17 cellular contexts compared by ENCODE assay signal in genomic region chr3:15470261-15470660, GRCh38. TPM values are rescaled to one million over a fixed set of nuclear protein-coding genes. Genes with fewer than 3 reads are reported as not detected.
DNase-seq lines count a peak whose midpoint lies in the region; ATAC-seq, FAIRE-seq and TF ChIP-seq lines count a peak whose summit lies in the region.
"Had no signal": no experiment of that assay in that cellular context is flagged by ENCODE, and none has a peak within 500 bp of the region (broad histone marks: within the 10 kb centered on the region; RNA-seq: fewer than 3 reads in every experiment).

No MANE protein-coding gene starts in this region.

- H4K20me1 ChIP-seq in GM12878 (ENCODE audit: control insufficient read depth, insufficient read depth) (no peaks in the 10 kb centered on the region), GM23248 (ENCODE audit: insufficient read depth) (no peaks in the 10 kb centered on the region)

- H3K4me3 ChIP-seq in GM12878 (no peak overlapping the region), trophoblast cell (ENCODE audit: low read depth, low read length) (peak overlapping the region; percentile 37), GM23248 (no peak overlapping the region)
- H3K4me3 ChIP-seq: esophagus muscularis mucosa, thoracic aorta had no signal

- no peak for ATAC-seq in GM12878

- in situ Hi-C loops in GM12878 (cut with MboI) (no loop called here), GM23248 (cut with MboI) (no loop called here)

- WGBS in GM12878 (ENCODE audit: insufficient coverage, insufficient replicate concordance, low lambda C conversion rate, missing lambda C conversion rate) = 23% methylated on average over 6 of the region's 6 CpGs
- no CpG with 5 or more reads among the region's 6 CpGs for WGBS in trophoblast cell (ENCODE audit: extremely low coverage, insufficient coverage, insufficient read length)
- WGBS in GM23248 (ENCODE audit: low coverage in 1 of 2, low lambda C conversion rate in 2 of 2, missing lambda C conversion rate in 2 of 2), 2 experiments = 84% methylated on average over 6 of the region's 6 CpGs

- H2AFZ ChIP-seq in GM12878 (ENCODE audit: control insufficient read depth, low read depth, low read length) = no peak overlapping the region
- no peak overlapping the region for H2AFZ ChIP-seq in trophoblast cell (ENCODE audit: insufficient read depth, low read length, poor library complexity)
- H2AFZ ChIP-seq in GM23248 = no peak overlapping the region

- no peak overlapping the region for H3K4ac ChIP-seq in trophoblast cell (ENCODE audit: low read depth, low read length)

- BruUV-seq in GM12878 (replicated peaks; lab: Mats Ljungman, UMichigan) = no TSS peak

- H3K18ac ChIP-seq in trophoblast cell (ENCODE audit: low read length) = no peak overlapping the region

- no peak overlapping the region for H4K12ac ChIP-seq in trophoblast cell (ENCODE audit: low read depth, low read length)

- H3K14ac ChIP-seq in trophoblast cell (ENCODE audit: low read length) = no peak overlapping the region

- H2BK12ac ChIP-seq in trophoblast cell (ENCODE audit: low read length) = no peak overlapping the region

- H2AK5ac ChIP-seq in trophoblast cell (ENCODE audit: low read length) = no peak overlapping the region

- H4K91ac ChIP-seq in trophoblast cell (ENCODE audit: low read depth, low read length) = no peak overlapping the region

- RAD21 ChIA-PET in GM12878 (lab: Charles Lee; ENCODE audit: unreplicated experiment) = interaction anchor here (1.3 kb wide), 1 partner anchor 86 kb away, joined by 4 read pairs; no protein-coding TSS in a partner anchor

- FAIRE-seq in GM12878 (lab: Jason Lieb, UNC) = no peak

- no peak overlapping the region for H3K23ac ChIP-seq in trophoblast cell (ENCODE audit: low read length)

- no peak for TF ChIP-seq POLR2A in GM12878 (IDR thresholded peaks at IDR 0.05; ENCODE audit: low read depth, low read length)

- no peaks in the 10 kb centered on the region for H3K27me3 ChIP-seq in GM12878 (replicated peaks in 1 of 2; ENCODE audit: control insufficient read depth in 2 of 2, insufficient read depth in 2 of 2, low read length in 1 of 2)
- no peaks in the 10 kb centered on the region for H3K27me3 ChIP-seq in trophoblast cell (ENCODE audit: insufficient read depth, low read length)
- no peaks in the 10 kb centered on the region for H3K27me3 ChIP-seq in GM23248 (replicated peaks; ENCODE audit: insufficient read depth)
- H3K27me3 ChIP-seq: esophagus muscularis mucosa had no signal

- no peaks in the 10 kb centered on the region for H3K9me2 ChIP-seq in GM23248 (ENCODE audit: insufficient read depth)

- no peaks in the 10 kb centered on the region for H3K36me3 ChIP-seq in GM12878 (ENCODE audit: control insufficient read depth in 2 of 2, insufficient read depth in 2 of 2, low read length in 1 of 2)
- H3K36me3 ChIP-seq in trophoblast cell (ENCODE audit: control insufficient read depth in 1 of 2, insufficient read depth in 2 of 2, low read length in 2 of 2) = no peaks in the 10 kb centered on the region
- H3K36me3 ChIP-seq in GM23248 (ENCODE audit: low read depth) = no peaks in the 10 kb centered on the region
- H3K36me3 ChIP-seq: thoracic aorta had no signal

- no peak for TF ChIP-seq RAD21 in GM12878 (IDR thresholded peaks at IDR 0.05; ENCODE audit: insufficient read depth, low read depth, low read length)

- POLR2A ChIA-PET in GM12878 (lab: Charles Lee) = no interaction called here

- H3F3A ChIP-seq in GM23248 (ENCODE audit: insufficient read depth) = no peaks in the 10 kb centered on the region

- H3K4me1 ChIP-seq in GM12878 (ENCODE audit: control insufficient read depth, insufficient read depth, low read length) = peaks cover 6% of the 10 kb centered on the region
- no peaks in the 10 kb centered on the region for H3K4me1 ChIP-seq in trophoblast cell (ENCODE audit: control insufficient read depth in 1 of 2, insufficient read depth in 2 of 2, low read length in 2 of 2)
- H3K4me1 ChIP-seq in GM23248 (ENCODE audit: insufficient read depth) = no peaks in the 10 kb centered on the region
- H3K4me1 ChIP-seq: esophagus muscularis mucosa had no signal

- peak; percentile 60 for DNase-seq in HuH-7 (ENCODE audit: low spot score)
- DNase-seq in GM12878 (ENCODE audit: low read depth, low spot score) = no peak
- DNase-seq in trophoblast cell = peak; percentile 19 to 41
- no peak for DNase-seq in cortex of kidney (lab: John Stamatoyannopoulos, UW)
- no peak for DNase-seq in GM23248
- no peak for DNase-seq in COLO668 (lab: John Stamatoyannopoulos, UW; ENCODE audit: unreplicated experiment)
- DNase-seq: activated CD4-positive, alpha-beta T cell treated with anti-CD3 and anti-CD28 coated beads, Interleukin-2, amount 50 U/mL, for 1 hour; activated gamma-delta T cell treated with Interleukin-2 at 50 U/mL for 16 hours; amniotic stem cell; CD8-positive, alpha-beta memory T cell; central memory CD4-positive, alpha-beta T cell; DMS79 treated with DMSO at 0.1 percent for 48 hours; GOT3; NCI-H187 had no signal

- H2BK120ac ChIP-seq in trophoblast cell (ENCODE audit: insufficient read depth, low read length, poor library complexity) = no peak overlapping the region

- TF ChIP-seq EP300 in GM12878 (IDR thresholded peaks at IDR 0.05; ENCODE audit: borderline replicate concordance in 1 of 2, control insufficient read depth in 1 of 2, low read depth in 2 of 2, low read length in 2 of 2) = no peak

- no peaks in the 10 kb centered on the region for H3K79me1 ChIP-seq in trophoblast cell (ENCODE audit: low read length)

- no peak overlapping the region for H4K8ac ChIP-seq in trophoblast cell (ENCODE audit: low read depth, low read length)

- no peak overlapping the region for H2BK5ac ChIP-seq in trophoblast cell (ENCODE audit: low read depth, low read length, poor library complexity)

- H3K4me2 ChIP-seq in GM12878 (ENCODE audit: control insufficient read depth, insufficient read depth) = no peak overlapping the region
- H3K4me2 ChIP-seq in trophoblast cell (ENCODE audit: low read length) = no peak overlapping the region
- H3K4me2 ChIP-seq in GM23248 (ENCODE audit: unreplicated experiment) = no peak overlapping the region

- SMC1A ChIA-PET in GM12878 (lab: Charles Lee; ENCODE audit: uncharacterized antibody, unreplicated experiment) = interaction anchor here (0.8 to 5.6 kb wide), 4 partner anchors 20 to 203 kb away, joined by 3 to 48 read pairs (median 5); no protein-coding TSS in a partner anchor

- H3K79me2 ChIP-seq in GM12878 (ENCODE audit: control insufficient read depth, insufficient read depth, low read length) (no peaks in the 10 kb centered on the region), trophoblast cell (ENCODE audit: control insufficient read depth, insufficient read depth, low read length, poor library complexity) (no peaks in the 10 kb centered on the region), GM23248 (ENCODE audit: insufficient read depth) (no peaks in the 10 kb centered on the region)

- H3K27ac ChIP-seq in GM12878 (ENCODE audit: control insufficient read depth, insufficient read depth) (no peak overlapping the region), trophoblast cell (ENCODE audit: low read depth, low read length) (no peak overlapping the region), GM23248 (no peak overlapping the region)
- H3K27ac ChIP-seq: esophagus muscularis mucosa, thoracic aorta had no signal

- peak; percentile 36; the same call in 2 of the 3 replicates for TF ChIP-seq CTCF in GM12872 (IDR thresholded peaks at IDR 0.05; ENCODE audit: insufficient read depth, low read depth, low read length)
- peak in 2 of 3 experiments; percentile 17 to 26; a peak in 1 of 6 replicates for TF ChIP-seq CTCF in GM12878 (IDR thresholded peaks at IDR 0.05 in 2 of 3, conservative IDR thresholded peaks at IDR 0.05 in 1 of 3; ENCODE audit: control insufficient read depth in 2 of 3, extremely low read depth in 1 of 3, insufficient read depth in 1 of 3, low read depth in 3 of 3, low read length in 3 of 3)

- intact Hi-C loops in GM12878 (cut with micrococcal nuclease; ENCODE audit: unreplicated experiment) = no loop called here

- CTCF ChIA-PET in GM12878 (lab: Yijun Ruan, JAX) = interaction anchor here (0.7 to 2.1 kb wide), 6 partner anchors 21 to 365 kb away, joined by 3 to 7 read pairs (median 4); no protein-coding TSS in a partner anchor

- no peak overlapping the region for H3K9ac ChIP-seq in GM12878 (ENCODE audit: control insufficient read depth, insufficient read depth, low read length)
- H3K9ac ChIP-seq in trophoblast cell (ENCODE audit: low read length) = no peak overlapping the region
- no peak overlapping the region for H3K9ac ChIP-seq in GM23248

- H3K9me3 ChIP-seq in GM12878 (replicated peaks; ENCODE audit: control insufficient read depth, insufficient read depth, low read length) (no peaks in the 10 kb centered on the region), trophoblast cell (ENCODE audit: insufficient read depth, low read depth, low read length) (no peaks in the 10 kb centered on the region), GM23248 (ENCODE audit: low read depth) (no peaks in the 10 kb centered on the region)
- H3K9me3 ChIP-seq: esophagus muscularis mucosa had no signal

RNA-seq across cellular contexts. Expression of gene EAF1, which starts 42.9 kb away (rescaled TPM):
- total RNA-seq in GM12878 (2013; cell fraction: nucleolus; rRNA removed) = 13.1 and 13.9 TPM in 2 replicates
- total RNA-seq in GM12878 (2014; rRNA removed) (20.4 and 21.6 TPM in 2 replicates), GM12878 (2014; rRNA removed; fragmentation: Illumina TruSeq; extraction: Trizol) (16.1 and 16.5 TPM in 2 replicates), GM12878 (2021) (15.8 and 17.2 TPM in 2 replicates)
- polyA plus RNA-seq in GM12878 (2011; ENCODE audit: low read depth) = 7.3 TPM
- polyA plus RNA-seq in GM12878 (2011; rRNA removed) (21.3 and 24.6 TPM in 2 replicates), GM12878 (2014; fragmentation: Illumina TruSeq; extraction: Trizol) (16.0 and 18.7 TPM in 2 replicates), GM12878 (2014; fragmentation: Nextera tagmentation; extraction: Ambion mirVana) (1 to 10 TPM; 6.8 to 9.2 TPM), GM12878 (2014; rRNA removed) (15.4 and 16.4 TPM in 2 replicates), GM12878 (2016; fragmentation: Nextera tagmentation; extraction: Ambion mirVana) (10 to 100 TPM; 12.7 to 13.0 TPM), GM23248 (2016; fragmentation: Nextera tagmentation; extraction: Ambion mirVana) (7.1 and 7.2 TPM in 2 replicates)
- polyA plus RNA-seq in GM12878 (2011; cell fraction: cytosol; rRNA removed) = 22.3 and 22.5 TPM in 2 replicates
- polyA plus RNA-seq in GM12878 (2011; cell fraction: nucleus; rRNA removed) = 10.4 and 12.2 TPM in 2 replicates
- 11.3 and 14.3 TPM in 2 replicates for polyA plus RNA-seq in GM12878 (2012)
- 25.2 and 28.5 TPM in 2 replicates for polyA minus RNA-seq in GM12878 (2011; rRNA and poly(A)+ RNA removed)
- 13.7 and 17.6 TPM in 2 replicates for polyA minus RNA-seq in GM12878 (2011; cell fraction: cytosol; rRNA and poly(A)+ RNA removed)
- 7.7 and 14.0 TPM in 2 replicates for polyA minus RNA-seq in GM12878 (2011; cell fraction: nucleus; rRNA and poly(A)+ RNA removed)
- 44.8 and 48.3 TPM in 2 replicates for polyA plus RNA-seq in trophoblast cell (2013)
- 16.9 and 20.9 TPM in 2 replicates for total RNA-seq in GM23248 (2014; rRNA removed; shearing (Covaris generic))

RNA-seq across cellular contexts. Expression of gene METTL6, which starts 42.9 kb away (rescaled TPM):
- 56.0 TPM in 2 replicates for total RNA-seq in GM12878 (2013; cell fraction: nucleolus; rRNA removed)
- total RNA-seq in GM12878 (2014; rRNA removed) = 13.8 and 17.2 TPM in 2 replicates
- 22.1 and 25.9 TPM in 2 replicates for total RNA-seq in GM12878 (2014; rRNA removed; fragmentation: Illumina TruSeq; extraction: Trizol)
- total RNA-seq in GM12878 (2021) = 11.7 and 14.4 TPM in 2 replicates
- polyA plus RNA-seq in GM12878 (2011; ENCODE audit: low read depth) = 10.6 TPM
- polyA plus RNA-seq in GM12878 (2011; rRNA removed) = 21.2 and 26.0 TPM in 2 replicates
- polyA plus RNA-seq in GM12878 (2011; cell fraction: cytosol; rRNA removed) = 18.2 and 18.6 TPM in 2 replicates
- 11.6 and 13.7 TPM in 2 replicates for polyA plus RNA-seq in GM12878 (2011; cell fraction: nucleus; rRNA removed)
- 10.1 and 13.8 TPM in 2 replicates for polyA plus RNA-seq in GM12878 (2012)
- 21.5 and 29.3 TPM in 2 replicates for polyA plus RNA-seq in GM12878 (2014; fragmentation: Illumina TruSeq; extraction: Trizol)
- polyA plus RNA-seq in GM12878 (2014; fragmentation: Nextera tagmentation; extraction: Ambion mirVana) = 10 to 100 TPM; 27.4 to 29.6 TPM
- 17.0 and 19.1 TPM in 2 replicates for polyA plus RNA-seq in GM12878 (2014; rRNA removed)
- polyA plus RNA-seq in GM12878 (2016; fragmentation: Nextera tagmentation; extraction: Ambion mirVana) = 10 to 100 TPM; 16.3 to 20.3 TPM
- polyA minus RNA-seq in GM12878 (2011; rRNA and poly(A)+ RNA removed) = 26.3 and 30.0 TPM in 2 replicates
- polyA minus RNA-seq in GM12878 (2011; cell fraction: cytosol; rRNA and poly(A)+ RNA removed) = 7.3 and 11.0 TPM in 2 replicates
- polyA minus RNA-seq in GM12878 (2011; cell fraction: nucleus; rRNA and poly(A)+ RNA removed) = 8.8 and 10.2 TPM in 2 replicates
- polyA plus RNA-seq in trophoblast cell (2013) = 19.9 TPM in 2 replicates
- 24.2 and 30.9 TPM in 2 replicates for total RNA-seq in GM23248 (2014; rRNA removed; shearing (Covaris generic))
- polyA plus RNA-seq in GM23248 (2016; fragmentation: Nextera tagmentation; extraction: Ambion mirVana) = 20.8 and 21.6 TPM in 2 replicates

RNA-seq across cellular contexts. Expression of gene COLQ, which starts 51.2 kb away (rescaled TPM):
- total RNA-seq in GM12878 (2013; cell fraction: nucleolus; rRNA removed) = 7.5 and 9.9 TPM in 2 replicates
- total RNA-seq in GM12878 (2014; rRNA removed) (0.49 and 2.7 TPM in 2 replicates), GM12878 (2014; rRNA removed; fragmentation: Illumina TruSeq; extraction: Trizol) (0.67 and 0.92 TPM in 2 replicates), GM12878 (2021) (0.72 and 0.96 TPM in 2 replicates)
- 0.55 TPM for polyA plus RNA-seq in GM12878 (2011; ENCODE audit: low read depth)
- polyA plus RNA-seq in GM12878 (2011; rRNA removed) (1.2 and 1.8 TPM in 2 replicates), GM12878 (2014; fragmentation: Illumina TruSeq; extraction: Trizol) (1.1 and 1.6 TPM in 2 replicates), GM12878 (2014; fragmentation: Nextera tagmentation; extraction: Ambion mirVana) (under 1 TPM; 0.13 to 0.29 TPM), GM12878 (2014; rRNA removed) (1.1 and 1.3 TPM in 2 replicates), GM12878 (2016; fragmentation: Nextera tagmentation; extraction: Ambion mirVana) (under 1 TPM; 0.33 to 0.68 TPM), GM23248 (2016; fragmentation: Nextera tagmentation; extraction: Ambion mirVana) (0.29 and 0.93 TPM in 2 replicates)
- 1.5 and 2.1 TPM in 2 replicates for polyA plus RNA-seq in GM12878 (2011; cell fraction: cytosol; rRNA removed)
- polyA plus RNA-seq in GM12878 (2011; cell fraction: nucleus; rRNA removed) = 10.8 and 11.0 TPM in 2 replicates
- 0.89 and 1.3 TPM in 2 replicates for polyA plus RNA-seq in GM12878 (2012)
- 0.66 and 0.72 TPM in 2 replicates for polyA minus RNA-seq in GM12878 (2011; rRNA and poly(A)+ RNA removed)
- 0.31 TPM in 1 of 2 replicates, not detected in the other for polyA minus RNA-seq in GM12878 (2011; cell fraction: cytosol; rRNA and poly(A)+ RNA removed)
- 1.6 and 3.9 TPM in 2 replicates for polyA minus RNA-seq in GM12878 (2011; cell fraction: nucleus; rRNA and poly(A)+ RNA removed)
- polyA plus RNA-seq in trophoblast cell (2013) = 1.1 and 1.3 TPM in 2 replicates
- total RNA-seq in GM23248 (2014; rRNA removed; shearing (Covaris generic)) = 0.32 and 1.1 TPM in 2 replicates

Comparison
In these comparisons a context has a peak if more than half of its experiments do, and no peak if none do; other contexts are left out.
1. DNase-seq: peak in HuH-7 (single experiment) and trophoblast cell (2 of 2); none in GM12878 (single experiment), cortex of kidney (single experiment), GM23248 (single experiment) and COLO668 (single experiment).